14 cellular contexts compared by ENCODE assay signal in the genomic region with DNA sequence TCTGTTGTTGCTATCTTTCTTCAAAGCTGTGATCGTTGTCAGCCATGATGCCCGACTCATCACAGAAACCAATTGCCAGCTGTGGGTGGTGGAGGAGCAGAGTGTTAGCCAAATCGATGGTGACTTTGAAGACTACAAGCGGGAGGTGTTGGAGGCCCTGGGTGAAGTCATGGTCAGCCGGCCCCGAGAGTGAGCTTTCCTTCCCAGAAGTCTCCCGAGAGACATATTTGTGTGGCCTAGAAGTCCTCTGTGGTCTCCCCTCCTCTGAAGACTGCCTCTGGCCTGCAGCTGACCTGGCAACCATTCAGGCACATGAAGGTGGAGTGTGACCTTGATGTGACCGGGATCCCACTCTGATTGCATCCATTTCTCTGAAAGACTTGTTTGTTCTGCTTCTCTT. TPM values are rescaled to one million over a fixed set of nuclear protein-coding genes. Genes with fewer than 3 reads are reported as not detected.
A peak's percentile ranks its signal among the peaks of the same experiment; 100 is the strongest.
DNase-seq lines count a peak whose midpoint lies in the region; ATAC-seq and TF ChIP-seq lines count a peak whose summit lies in the region.
"Had no signal": no experiment of that assay in that cellular context is flagged by ENCODE, and none has a peak within 500 bp of the region (broad histone marks: within the 10 kb centered on the region; RNA-seq: fewer than 3 reads in every experiment).

No MANE protein-coding gene starts in this region.

- no peaks in the 10 kb centered on the region for H3K27me3 ChIP-seq in CD4-positive, alpha-beta memory T cell (ENCODE audit: insufficient read depth, low read length)
- no peaks in the 10 kb centered on the region for H3K27me3 ChIP-seq in PC-3 (ENCODE audit: low read length)
- H3K27me3 ChIP-seq in gastrocnemius medialis: no peaks in the 10 kb centered on the region
- H3K27me3 ChIP-seq: spleen had no signal

- CTCF ChIA-PET in CD4-positive, alpha-beta memory T cell (lab: Charles Lee; ENCODE audit: partially characterized antibody): interaction anchor here (0.6 to 2.1 kb wide), 5 partner anchors 11 to 108 kb away, joined by 3 to 7 read pairs (median 5); no protein-coding TSS in a partner anchor
- CTCF ChIA-PET in PC-3 (lab: Charles Lee): interaction anchor here (0.8 kb wide), 1 partner anchor 109 kb away, joined by 3 read pairs; no protein-coding TSS in a partner anchor

- no TSS peak for BruUV-seq in PC-3 (replicated peaks; lab: Mats Ljungman, UMichigan)

- peaks cover 0 to 7% (median 4%) of the 10 kb centered on the region in 4 donors for H3K4me1 Mint-ChIP-seq in CD4-positive, alpha-beta memory T cell

- H3K79me2 ChIP-seq in PC-3 (ENCODE audit: low read length): peaks cover 13% of the 10 kb centered on the region

- H3K4me3 Mint-ChIP-seq in CD4-positive, alpha-beta memory T cell: no peak overlapping the region

- no peak overlapping the region for H2AFZ ChIP-seq in PC-3 (ENCODE audit: low read length)

- POLR2A ChIA-PET in CD4-positive, alpha-beta memory T cell (lab: Charles Lee; ENCODE audit: partially characterized antibody): interaction anchor here (1.0 to 2.6 kb wide), 5 partner anchors 11 to 98 kb away, joined by 3 to 8 read pairs (median 3); no protein-coding TSS in a partner anchor
- POLR2A ChIA-PET in PC-3 (lab: Charles Lee; ENCODE audit: unreplicated experiment): no interaction called here

- in situ Hi-C loops in gastrocnemius medialis (cut with MboI; ENCODE audit: low sequenced_read_pairs in 4 of 4): no loop called here

- peaks cover 6% of the 10 kb centered on the region for H3F3A ChIP-seq in PC-3 (ENCODE audit: low read length, unreplicated experiment)

- ATAC-seq in PC-3 (no peak), esophagus mucosa (peak; percentile 21), gastrocnemius medialis (peak; percentile 4 to 23), GM18502 (IDR thresholded peaks at IDR 0.05; ENCODE audit: poor library complexity, unreplicated experiment) (no peak), GM21619 (IDR thresholded peaks at IDR 0.05; ENCODE audit: unreplicated experiment) (no peak)
- ATAC-seq: SK-N-SH treated with all-trans-retinoic acid at 6 μM for 48 hours had no signal

- H3K36me3 ChIP-seq in CD4-positive, alpha-beta memory T cell (ENCODE audit: insufficient read depth, low read length): peaks cover 54% of the 10 kb centered on the region
- peaks cover 56% of the 10 kb centered on the region for H3K36me3 ChIP-seq in PC-3 (ENCODE audit: low read depth, low read length)
- peaks cover 4 to 88% of the 10 kb centered on the region in 2 donors for H3K36me3 ChIP-seq in gastrocnemius medialis

- no peak overlapping the region for H3K4me3 ChIP-seq in CD4-positive, alpha-beta memory T cell (ENCODE audit: low read length in 2 of 2)
- H3K4me3 ChIP-seq in PC-3 (ENCODE audit: low read length) (no peak overlapping the region), gastrocnemius medialis (no peak overlapping the region)
- H3K4me3 ChIP-seq: spleen had no signal

- peak overlapping the region in 5 of 7 donors; percentile 25 to 86 (median 48) for H3K27ac Mint-ChIP-seq in CD4-positive, alpha-beta memory T cell

- H3K27me3 Mint-ChIP-seq in CD4-positive, alpha-beta memory T cell: no peaks in the 10 kb centered on the region

- peaks cover 0 to 2% (median 0%) of the 10 kb centered on the region in 8 donors for H3K9me3 Mint-ChIP-seq in CD4-positive, alpha-beta memory T cell

- H4K20me1 ChIP-seq in PC-3 (ENCODE audit: low read length): peaks cover 7% of the 10 kb centered on the region; the same call in 1 of the 2 replicates

- DNase-seq in CD4-positive, alpha-beta memory T cell: no peak
- DNase-seq in PC-3 (no peak), gastrocnemius medialis (no peak), kidney glomerular epithelial cell (lab: John Stamatoyannopoulos, UW) (no peak), T-helper 9 cell (no peak)
- DNase-seq: central memory CD4-positive, alpha-beta T cell; NCI-H1436; NCI-H526 treated with DMSO at 0.1 percent for 48 hours; spleen; WERI-Rb-1 had no signal

- H3K4me2 ChIP-seq in PC-3 (ENCODE audit: low read length): peak overlapping the region; percentile 21

- intact Hi-C loops in CD4-positive, alpha-beta memory T cell (cut with micrococcal nuclease): no loop called here
- intact Hi-C loops in PC-3 (cut with micrococcal nuclease) (no loop called here), gastrocnemius medialis (cut with DNase I; ENCODE audit: low total_unique reads) (no loop called here)

- peaks cover 50 to 63% of the 10 kb centered on the region in 2 donors for H3K36me3 Mint-ChIP-seq in CD4-positive, alpha-beta memory T cell

- H3K9me3 ChIP-seq in CD4-positive, alpha-beta memory T cell (ENCODE audit: control insufficient read depth in 1 of 2, low read length in 2 of 2): no peaks in the 10 kb centered on the region
- H3K9me3 ChIP-seq in PC-3 (ENCODE audit: low read length) (no peaks in the 10 kb centered on the region), gastrocnemius medialis (no peaks in the 10 kb centered on the region)
- H3K9me3 ChIP-seq: spleen had no signal

- H3K9me2 ChIP-seq in PC-3 (replicated peaks; ENCODE audit: low read length): no peaks in the 10 kb centered on the region

- no peaks in the 10 kb centered on the region for H3K4me1 ChIP-seq in CD4-positive, alpha-beta memory T cell (ENCODE audit: insufficient read depth, low read length)
- H3K4me1 ChIP-seq in PC-3 (ENCODE audit: insufficient read depth, low read length) (peaks cover 28% of the 10 kb centered on the region), gastrocnemius medialis (peaks cover 0 to 4% of the 10 kb centered on the region in 2 donors)

- H3K9ac ChIP-seq in PC-3 (ENCODE audit: low read length): no peak overlapping the region

- no peak overlapping the region for H3K27ac ChIP-seq in CD4-positive, alpha-beta memory T cell (ENCODE audit: low read depth, low read length)
- peak overlapping the region; percentile 71 for H3K27ac ChIP-seq in PC-3 (ENCODE audit: low read length)
- H3K27ac ChIP-seq in gastrocnemius medialis: peak overlapping the region; percentile 61 to 77 (median 71)
- H3K27ac ChIP-seq: WERI-Rb-1 had no signal

- no peak for TF ChIP-seq POLR2A in gastrocnemius medialis (IDR thresholded peaks at IDR 0.05)

- TF ChIP-seq CTCF in PC-3 (conservative IDR thresholded peaks at IDR 0.05; ENCODE audit: low read depth, low read length) (no peak), gastrocnemius medialis (IDR thresholded peaks at IDR 0.05 in 4 of 5, conservative IDR thresholded peaks at IDR 0.05 in 1 of 5) (no peak)

RNA-seq across cellular contexts. Expression of a gene that starts 19.3 kb away (rescaled TPM):
- total RNA-seq in CD4-positive, alpha-beta memory T cell: 10 to 100 TPM; 60.8 to 66.8 TPM
- polyA plus RNA-seq in CD4-positive, alpha-beta memory T cell: 10 to 100 TPM in 1 of 2 donors, 1 to 10 TPM in 1; 7.5 to 46.6 TPM
- total RNA-seq in PC-3 (2014; rRNA removed) (67.3 and 77.3 TPM in 2 replicates), esophagus mucosa (27.1 TPM), gastrocnemius medialis (100 to 1,000 TPM in 3 of 4 donors, 10 to 100 TPM in 1; 55.8 to 122 (median 111) TPM)

RNA-seq across cellular contexts. Expression of a gene that starts 26.5 kb away (rescaled TPM):
- total RNA-seq in CD4-positive, alpha-beta memory T cell: 100 to 1,000 TPM; 224 to 231 TPM
- polyA plus RNA-seq in CD4-positive, alpha-beta memory T cell: 10 to 100 TPM in 1 of 2 donors, 1 to 10 TPM in 1; 8.5 to 30.6 TPM
- total RNA-seq in PC-3 (2014; rRNA removed) (44.2 and 44.5 TPM in 2 replicates), esophagus mucosa (30.0 TPM), gastrocnemius medialis (10 to 100 TPM; 24.1 to 31.5 (median 27.0) TPM)

RNA-seq across cellular contexts. Expression of a gene that starts 27.1 kb away (rescaled TPM):
- total RNA-seq in CD4-positive, alpha-beta memory T cell: 10 to 100 TPM; 44.4 to 46.3 TPM
- polyA plus RNA-seq in CD4-positive, alpha-beta memory T cell: 100 to 1,000 TPM; 112 to 126 TPM
- total RNA-seq in PC-3 (2014; rRNA removed): 69.9 and 91.0 TPM in 2 replicates
- 48.2 TPM for total RNA-seq in esophagus mucosa
- total RNA-seq in gastrocnemius medialis: 100 to 1,000 TPM; 155 to 211 (median 167) TPM

RNA-seq across cellular contexts. Expression of a gene that starts 33.4 kb away (rescaled TPM):
- 10 to 100 TPM; 26.4 to 29.1 TPM for total RNA-seq in CD4-positive, alpha-beta memory T cell
- polyA plus RNA-seq in CD4-positive, alpha-beta memory T cell: 1 to 10 TPM; 4.3 to 8.5 TPM
- total RNA-seq in PC-3 (2014; rRNA removed) (4.8 and 6.1 TPM in 2 replicates), esophagus mucosa (3.5 TPM), gastrocnemius medialis (1 to 10 TPM in 3 of 4 donors, under 1 TPM in 1; 0.75 to 1.6 (median 1.3) TPM)

RNA-seq across cellular contexts. Expression of a gene that starts 34.2 kb away (rescaled TPM):
- total RNA-seq in CD4-positive, alpha-beta memory T cell: 10 to 100 TPM; 83.4 to 83.9 TPM
- 10 to 100 TPM; 37.4 to 51.5 TPM for polyA plus RNA-seq in CD4-positive, alpha-beta memory T cell
- 34.7 and 46.7 TPM in 2 replicates for total RNA-seq in PC-3 (2014; rRNA removed)
- 32.5 TPM for total RNA-seq in esophagus mucosa
- total RNA-seq in gastrocnemius medialis: 10 to 100 TPM; 13.2 to 16.0 (median 14.9) TPM

Comparison
In these comparisons a context has a peak if more than half of its experiments do, and no peak if none do; other contexts are left out.
1. ATAC-seq: peak in esophagus mucosa (single experiment) and gastrocnemius medialis (2 of 2); none in PC-3 (single experiment), GM18502 (single experiment) and GM21619 (single experiment).